13 cellular contexts compared by ENCODE assay signal in genomic region chr9:37386988-37387387, GRCh38.
"Had no signal": no experiment of that assay in that cellular context is flagged by ENCODE, and none has a peak within 500 bp of the region (broad histone marks: within the 10 kb centered on the region; RNA-seq: fewer than 3 reads in every experiment).

No MANE protein-coding gene starts in this region.

- H3K27ac ChIP-seq: lower lobe of right lung, tibial nerve had no signal

- DNase-seq: activated effector memory CD4-positive, alpha-beta T cell treated with Interleukin-2 at 50 U/mL for 16 hours; activated T-cell treated with anti-CD3 and anti-CD28 coated beads, Interleukin-2, amount 50 U/mL, for 1 hour; amniotic stem cell; dermis blood vessel endothelial cell; glutamatergic neuron; left cardiac atrium; lower lobe of right lung; midbrain; posterior cingulate gyrus; stimulated activated CD4-positive, alpha-beta T cell treated with anti-CD3 and anti-CD28 coated beads, Interleukin-4, amount 100 ng/mL, for 4 hours had no signal

- H3K4me1 Mint-ChIP-seq: activated naive CD4-positive, alpha-beta T cell treated with anti-CD3 and anti-CD28 coated beads, Interleukin-2, amount 50 U/mL, for 24 hours; brain had no signal

- H3K36me3 ChIP-seq: lower lobe of right lung had no signal

- H3K36me3 Mint-ChIP-seq: activated naive CD4-positive, alpha-beta T cell treated with anti-CD3 and anti-CD28 coated beads, Interleukin-2, amount 50 U/mL, for 24 hours had no signal

- H3K27me3 ChIP-seq: tibial nerve had no signal

- H3K27ac Mint-ChIP-seq: activated naive CD4-positive, alpha-beta T cell treated with anti-CD3 and anti-CD28 coated beads, Interleukin-2, amount 50 U/mL, for 24 hours had no signal

- H3K4me3 Mint-ChIP-seq: activated naive CD4-positive, alpha-beta T cell treated with anti-CD3 and anti-CD28 coated beads, Interleukin-2, amount 50 U/mL, for 24 hours; brain had no signal

- H3K4me3 ChIP-seq: lower lobe of right lung, tibial nerve had no signal

- ATAC-seq: left cardiac atrium, lower lobe of right lung had no signal

- H3K4me1 ChIP-seq: lower lobe of right lung, tibial nerve had no signal

- H3K9me3 ChIP-seq: lower lobe of right lung, tibial nerve had no signal

- H3K27me3 Mint-ChIP-seq: activated naive CD4-positive, alpha-beta T cell treated with anti-CD3 and anti-CD28 coated beads, Interleukin-2, amount 50 U/mL, for 24 hours had no signal
